In genomic region chrX:27890611-27891010, GRCh38 we compare ENCODE assay signal across 12 cellular contexts.
DNase-seq lines count a peak whose midpoint lies in the region; ATAC-seq, FAIRE-seq and TF ChIP-seq lines count a peak whose summit lies in the region.
"Had no signal": no experiment of that assay in that cellular context is flagged by ENCODE, and none has a peak within 500 bp of the region (broad histone marks: within the 10 kb centered on the region; RNA-seq: fewer than 3 reads in every experiment).

No MANE protein-coding gene starts in this region.

- H3K9me2 ChIP-seq in GM23248 (ENCODE audit: insufficient read depth): no peaks in the 10 kb centered on the region

- H4K8ac ChIP-seq in H1 (ENCODE audit: extremely low read depth, insufficient read depth, low read length) (no peak overlapping the region), mesendoderm (ENCODE audit: low read depth, low read length) (no peak overlapping the region)

- H3K9ac ChIP-seq in GM23248 (no peak overlapping the region), H1 (replicated peaks in 1 of 4; ENCODE audit: extremely low read depth in 1 of 4, low read depth in 3 of 4, low read length in 3 of 4) (no peak overlapping the region), mesendoderm (ENCODE audit: low read length) (no peak overlapping the region)

- H2AFZ ChIP-seq in GM23248 (no peak overlapping the region), H1 (ENCODE audit: low read length) (no peak overlapping the region)

- H3K56ac ChIP-seq in H1 (replicated peaks; ENCODE audit: insufficient read length, low read depth, low read length) (no peak overlapping the region), mesendoderm (ENCODE audit: low read length) (no peak overlapping the region)

- H3K27ac ChIP-seq in GM23248: no peak overlapping the region
- H3K27ac ChIP-seq in RWPE1: no peak overlapping the region
- no peak overlapping the region for H3K27ac ChIP-seq in H1 (ENCODE audit: low read depth, low read length)
- no peak overlapping the region for H3K27ac ChIP-seq in mesendoderm (ENCODE audit: low read depth, low read length)
- H3K27ac ChIP-seq: left lung had no signal

- FAIRE-seq in H1 (lab: Jason Lieb, UNC): no peak

- TF ChIP-seq CTCF in RWPE1 (conservative IDR thresholded peaks at IDR 0.05; ENCODE audit: low read depth): no peak
- no peak for TF ChIP-seq CTCF in H1 (IDR thresholded peaks at IDR 0.05; ENCODE audit: control extremely low read depth in 1 of 3, insufficient read depth in 1 of 3, low read depth in 1 of 3, low read length in 3 of 3)

- H3K14ac ChIP-seq in H1 (ENCODE audit: insufficient read length): no peak overlapping the region

- H4K5ac ChIP-seq in H1 (ENCODE audit: insufficient read length, low read depth, low read length) (no peak overlapping the region), mesendoderm (ENCODE audit: low read length) (no peak overlapping the region)

- 0 to 6% methylated on average over 1 of the region's 1 CpG for WGBS in GM23248 (ENCODE audit: low coverage in 1 of 2, low lambda C conversion rate in 2 of 2, missing lambda C conversion rate in 2 of 2), 2 experiments
- WGBS in H1 (ENCODE audit: extremely low coverage in 1 of 2, insufficient coverage in 1 of 2, insufficient read length in 1 of 2, insufficient replicate concordance in 2 of 2, low coverage in 1 of 2, low lambda C conversion rate in 2 of 2, missing lambda C conversion rate in 1 of 2), 2 experiments: 86% methylated on average over 1 of the region's 1 CpG; no CpG with 5 or more reads in 1 of the 2 experiments
- no CpG with 5 or more reads among the region's 1 CpG for WGBS in mesendoderm (ENCODE audit: extremely low coverage, insufficient coverage, low lambda C conversion rate)

- H3K27me3 ChIP-seq in GM23248 (replicated peaks; ENCODE audit: insufficient read depth) (no peaks in the 10 kb centered on the region), H1 (replicated peaks in 1 of 4; ENCODE audit: control insufficient read depth in 3 of 4, extremely low read depth in 1 of 4, insufficient read depth in 3 of 4, low read length in 3 of 4) (no peaks in the 10 kb centered on the region), mesendoderm (ENCODE audit: insufficient read depth, low read length, poor library complexity) (no peaks in the 10 kb centered on the region)
- H3K27me3 ChIP-seq: left lung had no signal

- H2BK120ac ChIP-seq in H1 (replicated peaks; ENCODE audit: low read depth, low read length): no peak overlapping the region
- no peak overlapping the region for H2BK120ac ChIP-seq in mesendoderm (ENCODE audit: low read depth, low read length)

- H4K91ac ChIP-seq in H1 (replicated peaks; ENCODE audit: insufficient read length, low read length): no peak overlapping the region

- H3K4me2 ChIP-seq in GM23248 (ENCODE audit: unreplicated experiment): no peak overlapping the region
- H3K4me2 ChIP-seq in H1 (ENCODE audit: insufficient read depth in 1 of 2, low read depth in 2 of 2, low read length in 2 of 2): no peak overlapping the region
- H3K4me2 ChIP-seq in mesendoderm (ENCODE audit: low read length): no peak overlapping the region

- in situ Hi-C loops in GM23248 (cut with MboI): no loop called here

- H3K79me1 ChIP-seq in H1 (ENCODE audit: low read depth, low read length) (no peaks in the 10 kb centered on the region), mesendoderm (ENCODE audit: low read length) (no peaks in the 10 kb centered on the region)

- TF ChIP-seq POLR2A in H1 (IDR thresholded peaks at IDR 0.05; ENCODE audit: control extremely low read depth in 1 of 2, low read depth in 2 of 2, low read length in 2 of 2): no peak

- H3K18ac ChIP-seq in H1 (ENCODE audit: extremely low read depth, low read length): no peak overlapping the region
- H3K18ac ChIP-seq in mesendoderm (ENCODE audit: low read length): no peak overlapping the region

- H2BK15ac ChIP-seq in H1 (ENCODE audit: low read length): no peak overlapping the region
- no peak overlapping the region for H2BK15ac ChIP-seq in mesendoderm (replicated peaks; ENCODE audit: low read depth)

- no peaks in the 10 kb centered on the region for H4K20me1 ChIP-seq in GM23248 (ENCODE audit: insufficient read depth)
- no peaks in the 10 kb centered on the region for H4K20me1 ChIP-seq in H1 (replicated peaks in 1 of 2; ENCODE audit: control insufficient read depth in 1 of 2, insufficient read depth in 2 of 2, low read length in 2 of 2)

- H3K36me3 ChIP-seq in GM23248 (ENCODE audit: low read depth) (no peaks in the 10 kb centered on the region), H1 (ENCODE audit: control insufficient read depth in 2 of 4, insufficient read depth in 4 of 4, low read length in 3 of 4) (no peaks in the 10 kb centered on the region), mesendoderm (ENCODE audit: control insufficient read depth, insufficient read depth, low read length) (no peaks in the 10 kb centered on the region)
- H3K36me3 ChIP-seq: left lung had no signal

- H3K4ac ChIP-seq in H1 (replicated peaks; ENCODE audit: insufficient read length, low read depth, low read length) (no peak overlapping the region), mesendoderm (ENCODE audit: low read depth, low read length) (no peak overlapping the region)

- H3K23ac ChIP-seq in H1 (ENCODE audit: insufficient read length) (no peak overlapping the region), mesendoderm (ENCODE audit: low read length) (no peak overlapping the region)

- DNase-seq in GM23248: peak; percentile 22
- DNase-seq in RWPE1 (ENCODE audit: low spot score): peak; percentile 22
- DNase-seq in H1 (ENCODE audit: low read depth in 1 of 2, low spot score in 2 of 2): no peak
- peak; percentile 33 for DNase-seq in mesendoderm
- no peak for DNase-seq in cortex of kidney (lab: John Stamatoyannopoulos, UW)
- no peak for DNase-seq in NCI-H345 (lab: John Stamatoyannopoulos, UW)
- DNase-seq in head of caudate nucleus: no peak
- DNase-seq: activated CD4-positive, alpha-beta T cell treated with anti-CD3 and anti-CD28 coated beads, Interleukin-2, amount 50 U/mL, for 1 hour; central memory CD4-positive, alpha-beta T cell; glutamatergic neuron; left lung had no signal

- H2AK5ac ChIP-seq in H1 (ENCODE audit: low read depth, low read length): no peak overlapping the region
- no peak overlapping the region for H2AK5ac ChIP-seq in mesendoderm (ENCODE audit: low read length)

- intact Hi-C loops in head of caudate nucleus (cut with DNase I): no loop called here

- H3K79me2 ChIP-seq in GM23248 (ENCODE audit: insufficient read depth) (no peaks in the 10 kb centered on the region), H1 (ENCODE audit: control insufficient read depth in 1 of 2, insufficient read depth in 2 of 2, low read length in 2 of 2) (no peaks in the 10 kb centered on the region), mesendoderm (ENCODE audit: control insufficient read depth, insufficient read depth, low read length) (no peaks in the 10 kb centered on the region)

- H3K9me3 ChIP-seq in GM23248 (ENCODE audit: low read depth): no peaks in the 10 kb centered on the region
- no peaks in the 10 kb centered on the region for H3K9me3 ChIP-seq in H1 (ENCODE audit: insufficient read depth in 2 of 2, low read depth in 1 of 2, low read length in 1 of 2)
- H3K9me3 ChIP-seq: left lung had no signal

- CTCF ChIA-PET in RWPE1 (lab: Yijun Ruan, JAX): no interaction called here
- CTCF ChIA-PET in H1 (lab: Charles Lee; ENCODE audit: partially characterized antibody): no interaction called here

- no peak for TF ChIP-seq RAD21 in H1 (IDR thresholded peaks at IDR 0.05 in 1 of 2, conservative IDR thresholded peaks at IDR 0.05 in 1 of 2; ENCODE audit: low read depth in 2 of 2, low read length in 2 of 2)

- TF ChIP-seq EP300 in H1 (IDR thresholded peaks at IDR 0.05; ENCODE audit: borderline replicate concordance in 1 of 2, low read depth in 2 of 2, low read length in 2 of 2): no peak

- ATAC-seq in HG03521 (IDR thresholded peaks at IDR 0.05; ENCODE audit: unreplicated experiment): no peak
- ATAC-seq: left lung had no signal

- POLR2A ChIA-PET in RWPE1 (lab: Yijun Ruan, JAX; ENCODE audit: low non-redundant PET) (no interaction called here), H1 (lab: Charles Lee; ENCODE audit: partially characterized antibody) (no interaction called here)

- H2BK12ac ChIP-seq in H1 (ENCODE audit: low read depth, low read length): no peak overlapping the region

- no peaks in the 10 kb centered on the region for H3F3A ChIP-seq in GM23248 (ENCODE audit: insufficient read depth)

- H3K4me1 ChIP-seq in GM23248 (ENCODE audit: insufficient read depth): no peaks in the 10 kb centered on the region
- H3K4me1 ChIP-seq in H1 (replicated peaks in 1 of 4; ENCODE audit: control insufficient read depth in 3 of 4, insufficient read depth in 4 of 4, low read length in 3 of 4): no peaks in the 10 kb centered on the region
- H3K4me1 ChIP-seq in mesendoderm (ENCODE audit: control insufficient read depth, low read depth, low read length): no peaks in the 10 kb centered on the region
- H3K4me1 ChIP-seq: left lung had no signal

- H3K4me3 ChIP-seq in GM23248 (no peak overlapping the region), H1 (ENCODE audit: extremely low read depth in 1 of 4, insufficient read depth in 2 of 4, low read depth in 3 of 4, low read length in 4 of 4) (no peak overlapping the region), mesendoderm (ENCODE audit: low read length) (no peak overlapping the region)
- H3K4me3 ChIP-seq: left lung had no signal

- no peak overlapping the region for H2BK20ac ChIP-seq in H1 (ENCODE audit: low read length)

- no peaks in the 10 kb centered on the region for H3K23me2 ChIP-seq in H1 (ENCODE audit: low read depth, low read length)

- H2BK5ac ChIP-seq in H1 (ENCODE audit: low read depth, low read length): no peak overlapping the region
- H2BK5ac ChIP-seq in mesendoderm (ENCODE audit: low read length): no peak overlapping the region

TF ChIP-seq in H1, 55 proteins besides CTCF, POLR2A, EP300 and RAD21:
- TF ChIP-seq MAFK (IDR thresholded peaks at IDR 0.05; ENCODE audit: low read depth, low read length) (0 out of 2 replicates have a peak, but pooled peaks have one; percentile 27), SP2 (IDR thresholded peaks at IDR 0.05; ENCODE audit: low read length) (no peak), BACH1 (IDR thresholded peaks at IDR 0.05; ENCODE audit: low read length) (peak; percentile 62), NRF1 (IDR thresholded peaks at IDR 0.05; ENCODE audit: low read depth, low read length) (no peak), KDM5A (IDR thresholded peaks at IDR 0.05; ENCODE audit: low read length) (no peak)

Comparison
In these comparisons a context has a peak if more than half of its experiments do, and no peak if none do; other contexts are left out.
1. DNase-seq: peak in GM23248 (single experiment), RWPE1 (single experiment) and mesendoderm (single experiment); none in H1 (0 of 2), cortex of kidney (single experiment), NCI-H345 (single experiment) and head of caudate nucleus (0 of 42).